Comparison of ENCODE assay signal across 13 cellular contexts in genomic region chr5:98880151-98880550, GRCh38. TPM values are rescaled to one million over a fixed set of nuclear protein-coding genes. Genes with fewer than 3 reads are reported as not detected.
DNase-seq lines count a peak whose midpoint lies in the region; ATAC-seq lines count a peak whose summit lies in the region.
"Had no signal": no experiment of that assay in that cellular context is flagged by ENCODE, and none has a peak within 500 bp of the region (broad histone marks: within the 10 kb centered on the region; RNA-seq: fewer than 3 reads in every experiment).

No MANE protein-coding gene starts in this region.

- no peaks in the 10 kb centered on the region for H3K27me3 Mint-ChIP-seq in activated T-helper 1 cell treated with anti-CD3 and anti-CD28 coated beads, Interleukin-12 subunit alpha, Interleukin-12 subunit beta, Interleukin-2, Interleukin-4 antibody, amounts not matched to agents 30 ng/mL and 10 ng/mL and 1 ng/mL, durations not matched to agents 14 hours and 24 hours and 36 hours (ENCODE audit: insufficient read depth)
- H3K27me3 Mint-ChIP-seq: brain had no signal

- intact Hi-C loops in activated T-helper 1 cell treated with anti-CD3 and anti-CD28 coated beads, Interleukin-12 subunit alpha, Interleukin-12 subunit beta, Interleukin-2, Interleukin-4 antibody, amounts not matched to agents 30 ng/mL and 10 ng/mL and 1 ng/mL, durations not matched to agents 14 hours and 24 hours and 36 hours (cut with micrococcal nuclease): loop anchor here (1.0 to 2.0 kb wide), 3 partner anchors 8 to 17 kb away; no protein-coding TSS in a partner anchor

- DNase-seq in activated T-cell treated with anti-CD3 and anti-CD28 coated beads for 24 hours (ENCODE audit: low read depth): peak; percentile 8
- no peak for DNase-seq in activated T-cell treated with anti-CD3 and anti-CD28 coated beads, Interleukin-2, amount 50 U/mL, for 1 hour
- no peak for DNase-seq in activated T-helper 1 cell treated with anti-CD3 and anti-CD28 coated beads, Interleukin-12 subunit alpha, Interleukin-12 subunit beta, Interleukin-2, Interleukin-4 antibody, amounts not matched to agents 30 ng/mL and 10 ng/mL and 1 ng/mL, durations not matched to agents 14 hours and 24 hours and 36 hours (ENCODE audit: low spot score)
- peak; percentile 58 for DNase-seq in glomerular visceral epithelial cell (ENCODE audit: extremely low spot score)
- DNase-seq in stimulated activated effector memory CD8-positive, alpha-beta T cell treated with anti-CD3 and anti-CD28 coated beads, Interleukin-12 subunit alpha, Interleukin-12 subunit beta, amount 100 ng/mL, for 72 hours (ENCODE audit: low spot score in 2 of 2): no peak
- no peak for DNase-seq in NCI-H2081 treated with DMSO at 0.1 percent for 48 hours (lab: John Stamatoyannopoulos, UW)
- no peak for DNase-seq in SKM-1 treated with dmso at 0.1 percent for 144 hours (lab: John Stamatoyannopoulos, UW; ENCODE audit: unreplicated experiment)
- DNase-seq in amygdala (lab: John Stamatoyannopoulos, UW): no peak
- DNase-seq: activated CD8-positive, alpha-beta memory T cell treated with anti-CD3 and anti-CD28 coated beads, Interleukin-2, amount 50 U/mL, for 48 hours; mesenchymal stem cell; NCI-H2029; nucleus accumbens had no signal

- H3K4me3 Mint-ChIP-seq in activated T-helper 1 cell treated with anti-CD3 and anti-CD28 coated beads, Interleukin-12 subunit alpha, Interleukin-12 subunit beta, Interleukin-2, Interleukin-4 antibody, amounts not matched to agents 30 ng/mL and 10 ng/mL and 1 ng/mL, durations not matched to agents 14 hours and 24 hours and 36 hours: no peak overlapping the region
- no peak overlapping the region for H3K4me3 Mint-ChIP-seq in stimulated activated effector memory CD8-positive, alpha-beta T cell treated with anti-CD3 and anti-CD28 coated beads, Interleukin-12 subunit alpha, Interleukin-12 subunit beta, amount 100 ng/mL, for 72 hours
- H3K4me3 Mint-ChIP-seq: brain had no signal

- H3K36me3 Mint-ChIP-seq in activated T-helper 1 cell treated with anti-CD3 and anti-CD28 coated beads, Interleukin-12 subunit alpha, Interleukin-12 subunit beta, Interleukin-2, Interleukin-4 antibody, amounts not matched to agents 30 ng/mL and 10 ng/mL and 1 ng/mL, durations not matched to agents 14 hours and 24 hours and 36 hours (ENCODE audit: low read depth): peaks cover 50% of the 10 kb centered on the region
- H3K36me3 Mint-ChIP-seq in stimulated activated effector memory CD8-positive, alpha-beta T cell treated with anti-CD3 and anti-CD28 coated beads, Interleukin-12 subunit alpha, Interleukin-12 subunit beta, amount 100 ng/mL, for 72 hours: peaks cover 100% of the 10 kb centered on the region

- no peaks in the 10 kb centered on the region for H3K9me3 Mint-ChIP-seq in activated T-helper 1 cell treated with anti-CD3 and anti-CD28 coated beads, Interleukin-12 subunit alpha, Interleukin-12 subunit beta, Interleukin-2, Interleukin-4 antibody, amounts not matched to agents 30 ng/mL and 10 ng/mL and 1 ng/mL, durations not matched to agents 14 hours and 24 hours and 36 hours
- H3K9me3 Mint-ChIP-seq in stimulated activated effector memory CD8-positive, alpha-beta T cell treated with anti-CD3 and anti-CD28 coated beads, Interleukin-12 subunit alpha, Interleukin-12 subunit beta, amount 100 ng/mL, for 72 hours: no peaks in the 10 kb centered on the region
- H3K9me3 Mint-ChIP-seq: brain had no signal

- peak; percentile 96 for ATAC-seq in stimulated activated effector memory CD8-positive, alpha-beta T cell treated with anti-CD3 and anti-CD28 coated beads, Interleukin-12 subunit alpha, Interleukin-12 subunit beta, amount 100 ng/mL, for 72 hours

- peaks cover 8% of the 10 kb centered on the region for H3K4me1 Mint-ChIP-seq in activated T-helper 1 cell treated with anti-CD3 and anti-CD28 coated beads, Interleukin-12 subunit alpha, Interleukin-12 subunit beta, Interleukin-2, Interleukin-4 antibody, amounts not matched to agents 30 ng/mL and 10 ng/mL and 1 ng/mL, durations not matched to agents 14 hours and 24 hours and 36 hours (ENCODE audit: low read depth)
- H3K4me1 Mint-ChIP-seq in stimulated activated effector memory CD8-positive, alpha-beta T cell treated with anti-CD3 and anti-CD28 coated beads, Interleukin-12 subunit alpha, Interleukin-12 subunit beta, amount 100 ng/mL, for 72 hours: peaks cover 6% of the 10 kb centered on the region
- H3K4me1 Mint-ChIP-seq: brain had no signal

- H3K27ac Mint-ChIP-seq in activated T-helper 1 cell treated with anti-CD3 and anti-CD28 coated beads, Interleukin-12 subunit alpha, Interleukin-12 subunit beta, Interleukin-2, Interleukin-4 antibody, amounts not matched to agents 30 ng/mL and 10 ng/mL and 1 ng/mL, durations not matched to agents 14 hours and 24 hours and 36 hours: peak overlapping the region; percentile 34
- H3K27ac Mint-ChIP-seq in stimulated activated effector memory CD8-positive, alpha-beta T cell treated with anti-CD3 and anti-CD28 coated beads, Interleukin-12 subunit alpha, Interleukin-12 subunit beta, amount 100 ng/mL, for 72 hours: peak overlapping the region; percentile 52
- H3K27ac Mint-ChIP-seq: brain had no signal

RNA-seq across cellular contexts. Expression of gene CHD1, which starts 48.7 kb away (rescaled TPM):
- 83.0 and 83.3 TPM in 2 replicates for total RNA-seq in activated T-helper 1 cell treated with anti-CD3 and anti-CD28 coated beads, Interleukin-12 subunit alpha, Interleukin-12 subunit beta, Interleukin-2, Interleukin-4 antibody, amounts not matched to agents 30 ng/mL and 10 ng/mL and 1 ng/mL, durations not matched to agents 14 hours and 24 hours and 36 hours

Comparison
In these comparisons a context has a peak if more than half of its experiments do, and no peak if none do; other contexts are left out.
1. DNase-seq: peak in activated T-cell treated with anti-CD3 and anti-CD28 coated beads for 24 hours (single experiment) and glomerular visceral epithelial cell (single experiment); none in activated T-cell treated with anti-CD3 and anti-CD28 coated beads, Interleukin-2, amount 50 U/mL, for 1 hour (single experiment), activated T-helper 1 cell treated with anti-CD3 and anti-CD28 coated beads, Interleukin-12 subunit alpha, Interleukin-12 subunit beta, Interleukin-2, Interleukin-4 antibody, amounts not matched to agents 30 ng/mL and 10 ng/mL and 1 ng/mL, durations not matched to agents 14 hours and 24 hours and 36 hours (single experiment), stimulated activated effector memory CD8-positive, alpha-beta T cell treated with anti-CD3 and anti-CD28 coated beads, Interleukin-12 subunit alpha, Interleukin-12 subunit beta, amount 100 ng/mL, for 72 hours (0 of 2), NCI-H2081 treated with DMSO at 0.1 percent for 48 hours (single experiment), SKM-1 treated with dmso at 0.1 percent for 144 hours (single experiment) and amygdala (0 of 56).